11 cellular contexts compared by ENCODE assay signal in genomic region chr10:72079356-72079755, GRCh38. TPM values are rescaled to one million over a fixed set of nuclear protein-coding genes. Genes with fewer than 3 reads are reported as not detected.
A peak's percentile ranks its signal among the peaks of the same experiment; 100 is the strongest.
DNase-seq lines count a peak whose midpoint lies in the region; ATAC-seq and TF ChIP-seq lines count a peak whose summit lies in the region.
"Had no signal": no experiment of that assay in that cellular context is flagged by ENCODE, and none has a peak within 500 bp of the region (broad histone marks: within the 10 kb centered on the region; RNA-seq: fewer than 3 reads in every experiment).

No MANE protein-coding gene starts in this region.

- peak overlapping the region; percentile 62 for H3K4me3 Mint-ChIP-seq in activated T-cell treated with anti-CD3 and anti-CD28 coated beads, Interleukin-2, amount 50 U/mL, for 4 hours
- peak overlapping the region; percentile 55 for H3K4me3 Mint-ChIP-seq in memory B cell

- TF ChIP-seq CTCF in foreskin keratinocyte (conservative IDR thresholded peaks at IDR 0.05), result no peak

- no peak overlapping the region for H3K27ac ChIP-seq in foreskin keratinocyte
- H3K27ac ChIP-seq: adrenal gland had no signal

- H3K27ac Mint-ChIP-seq in memory B cell, result peak overlapping the region; percentile 80

- no peaks in the 10 kb centered on the region for H3K9me3 Mint-ChIP-seq in activated T-cell treated with anti-CD3 and anti-CD28 coated beads, Interleukin-2, amount 50 U/mL, for 4 hours
- no peaks in the 10 kb centered on the region for H3K9me3 Mint-ChIP-seq in memory B cell

- H3K27me3 ChIP-seq in foreskin keratinocyte, result peaks cover 5% of the 10 kb centered on the region
- H3K27me3 ChIP-seq: adrenal gland had no signal

- no peaks in the 10 kb centered on the region for H3K27me3 Mint-ChIP-seq in activated T-cell treated with anti-CD3 and anti-CD28 coated beads, Interleukin-2, amount 50 U/mL, for 4 hours (ENCODE audit: low read depth)
- no peaks in the 10 kb centered on the region for H3K27me3 Mint-ChIP-seq in memory B cell

- ATAC-seq in activated T-cell treated with anti-CD3 and anti-CD28 coated beads, Interleukin-2, amount 50 U/mL, for 4 hours, result peak; percentile 29 to 35
- ATAC-seq in memory B cell (ENCODE audit: low read depth) (peak; percentile 96), HG03175 (IDR thresholded peaks at IDR 0.05; ENCODE audit: unreplicated experiment) (no peak), GM18519 (IDR thresholded peaks at IDR 0.05; ENCODE audit: low FRiP score, unreplicated experiment) (no peak), foreskin keratinocyte (no peak)

- peaks cover 93% of the 10 kb centered on the region for H3K4me1 Mint-ChIP-seq in activated T-cell treated with anti-CD3 and anti-CD28 coated beads, Interleukin-2, amount 50 U/mL, for 4 hours (ENCODE audit: low read depth)
- H3K4me1 Mint-ChIP-seq in memory B cell, result peaks cover 59% of the 10 kb centered on the region

- peaks cover 4% of the 10 kb centered on the region for H3K36me3 Mint-ChIP-seq in activated T-cell treated with anti-CD3 and anti-CD28 coated beads, Interleukin-2, amount 50 U/mL, for 4 hours (ENCODE audit: insufficient read depth)
- H3K36me3 Mint-ChIP-seq in memory B cell, result peaks cover 2% of the 10 kb centered on the region

- peak; percentile 41 for DNase-seq in stimulated activated CD4-positive, alpha-beta T cell treated with anti-CD3 and anti-CD28 coated beads, Interleukin-1b, Interleukin-23, amount 100 ng/mL, for 48 hours
- no peak for DNase-seq in stimulated activated CD4-positive, alpha-beta T cell treated with anti-CD3 and anti-CD28 coated beads, Interleukin-2, amount 100 ng/mL, for 48 hours
- DNase-seq in activated T-cell treated with anti-CD3 and anti-CD28 coated beads, Interleukin-2, amount 50 U/mL, for 4 hours, result peak; percentile 57
- DNase-seq in memory B cell (ENCODE audit: low spot score in 2 of 2) (peak; percentile 57 to 75), NCI-H226 (no peak), foreskin keratinocyte (no peak)

- no peaks in the 10 kb centered on the region for H3K4me1 ChIP-seq in foreskin keratinocyte

RNA-seq across cellular contexts. Expression of gene SPOCK2, which starts 9.0 kb away (rescaled TPM):
- total RNA-seq in activated T-cell treated with anti-CD3 and anti-CD28 coated beads, Interleukin-2, amount 50 U/mL, for 4 hours, result 10 to 100 TPM; 74.7 to 85.7 (median 83.2) TPM
- total RNA-seq in foreskin keratinocyte, result 0.14 and 0.27 TPM in 2 replicates
- polyA plus RNA-seq in foreskin keratinocyte, result 0.11 and 0.18 TPM in 2 replicates
- total RNA-seq: M059J had no signal
- polyA plus RNA-seq: smooth muscle cell had no signal

Comparison
In these comparisons a context has a peak if more than half of its experiments do, and no peak if none do; other contexts are left out.
1. DNase-seq: peak in stimulated activated CD4-positive, alpha-beta T cell treated with anti-CD3 and anti-CD28 coated beads, Interleukin-1b, Interleukin-23, amount 100 ng/mL, for 48 hours (single experiment), activated T-cell treated with anti-CD3 and anti-CD28 coated beads, Interleukin-2, amount 50 U/mL, for 4 hours (single experiment) and memory B cell (2 of 2); none in stimulated activated CD4-positive, alpha-beta T cell treated with anti-CD3 and anti-CD28 coated beads, Interleukin-2, amount 100 ng/mL, for 48 hours (0 of 2), NCI-H226 (single experiment) and foreskin keratinocyte (0 of 2).
2. ATAC-seq: peak in activated T-cell treated with anti-CD3 and anti-CD28 coated beads, Interleukin-2, amount 50 U/mL, for 4 hours (2 of 2) and memory B cell (single experiment); none in HG03175 (single experiment), GM18519 (single experiment) and foreskin keratinocyte (single experiment).
3. RNA of gene SPOCK2, which starts 9.0 kb away (total RNA-seq): 74.7 to 85.7 TPM in activated T-cell treated with anti-CD3 and anti-CD28 coated beads, Interleukin-2, amount 50 U/mL, for 4 hours; 0.14 to 0.27 TPM in foreskin keratinocyte; every median in the first group is over 10 times any median in the second.